Comparison of ENCODE assay signal across 19 cellular contexts in the genomic region with DNA sequence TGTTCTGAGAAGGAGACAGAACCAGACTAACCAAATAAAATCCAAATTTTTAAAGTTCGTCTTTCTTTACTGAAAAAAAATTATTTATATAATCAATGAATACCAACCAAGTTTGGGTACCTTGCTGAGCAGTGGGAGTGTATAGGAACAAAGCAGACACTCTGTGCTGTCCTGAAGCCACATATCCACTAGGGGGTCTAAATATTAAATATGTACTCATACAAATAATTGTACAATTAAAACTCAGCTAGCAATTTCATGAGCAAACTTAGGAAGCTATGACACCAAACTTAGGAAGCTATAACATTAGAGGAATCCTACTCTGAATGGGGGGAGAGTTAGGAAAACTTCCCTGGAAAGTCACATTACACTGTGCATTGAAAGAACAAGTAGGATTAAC.
DNase-seq lines count a peak whose midpoint lies in the region; TF ChIP-seq lines count a peak whose summit lies in the region.
"Had no signal": no experiment of that assay in that cellular context is flagged by ENCODE, and none has a peak within 500 bp of the region (broad histone marks: within the 10 kb centered on the region; RNA-seq: fewer than 3 reads in every experiment).

No MANE protein-coding gene starts in this region.

- H3K4me3 Mint-ChIP-seq in osteocyte (ENCODE audit: unreplicated experiment): no peak overlapping the region
- H3K4me3 Mint-ChIP-seq: B cell had no signal

- no peaks in the 10 kb centered on the region for H3K36me3 Mint-ChIP-seq in osteocyte (ENCODE audit: unreplicated experiment)

- no peak overlapping the region for H3K27ac Mint-ChIP-seq in osteocyte (ENCODE audit: unreplicated experiment)
- H3K27ac Mint-ChIP-seq: B cell had no signal

- DNase-seq in EH (ENCODE audit: low read depth) (peak; percentile 2), osteocyte (ENCODE audit: extremely low spot score, unreplicated experiment) (no peak), inferior parietal cortex (ENCODE audit: extremely low spot score) (no peak), SHP77 treated with DMSO at 0.1 percent for 48 hours (lab: John Stamatoyannopoulos, UW) (no peak), activated gamma-delta T cell treated with Interleukin-2 at 50 U/mL for 16 hours (no peak)
- DNase-seq: activated naive CD4-positive, alpha-beta T cell; aorta; Calu3; kidney; mammary epithelial cell; NCI-H1436; NCI-H2227 treated with DMSO at 0.1 percent for 48 hours; pancreas; stimulated activated naive CD4-positive, alpha-beta T cell treated with Interleukin-2 at 50 U/mL for 16 hours; tibial artery had no signal

- H3K4me1 Mint-ChIP-seq in osteocyte (ENCODE audit: unreplicated experiment): peaks cover 2% of the 10 kb centered on the region
- H3K4me1 Mint-ChIP-seq: B cell had no signal

- peaks cover 14% of the 10 kb centered on the region for H3K9me3 Mint-ChIP-seq in osteocyte (ENCODE audit: unreplicated experiment)

- no peak overlapping the region for H3K27ac ChIP-seq in VCaP
- H3K27ac ChIP-seq: coronary artery, pancreas, tibial artery had no signal

- TF ChIP-seq CTCF in LNCAP (IDR thresholded peaks at IDR 0.05) (peak; percentile 16; the same call in 1 of the 2 replicates), VCaP (conservative IDR thresholded peaks at IDR 0.05) (peak; percentile 74), osteocyte (IDR thresholded peaks at IDR 0.05) (peak; percentile 32)

- H3K27me3 Mint-ChIP-seq in osteocyte (ENCODE audit: unreplicated experiment): no peaks in the 10 kb centered on the region
- H3K27me3 Mint-ChIP-seq: B cell had no signal

Comparison
In these comparisons a context has a peak if more than half of its experiments do, and no peak if none do; other contexts are left out.
1. CTCF ChIP-seq: peak in every context shown above with its lines; median percentile 74 in VCaP; 32 in osteocyte; 16 in LNCAP.